19 cellular contexts compared by ENCODE assay signal in genomic region chr7:116197355-116197754, GRCh38.
"Had no signal": no experiment of that assay in that cellular context is flagged by ENCODE, and none has a peak within 500 bp of the region (broad histone marks: within the 10 kb centered on the region; RNA-seq: fewer than 3 reads in every experiment).

No MANE protein-coding gene starts in this region.

- H3K36me3 ChIP-seq: breast epithelium, right atrium auricular region, tibial nerve, vagina had no signal

- H3K4me3 Mint-ChIP-seq: activated naive CD8-positive, alpha-beta T cell treated with anti-CD3 and anti-CD28 coated beads for 36 hours; memory B cell; natural killer cell; stimulated activated naive B cell treated with anti-CD40 and anti-IgM and Interleukin-4, amounts not matched to agents 10 μg/mL and 1 μg/mL and 100 μg/mL, for 72 hours had no signal

- H3K36me3 Mint-ChIP-seq: activated naive CD8-positive, alpha-beta T cell treated with anti-CD3 and anti-CD28 coated beads for 36 hours; memory B cell; natural killer cell; stimulated activated naive B cell treated with anti-CD40 and anti-IgM and Interleukin-4, amounts not matched to agents 10 μg/mL and 1 μg/mL and 100 μg/mL, for 72 hours had no signal

- H3K4me3 ChIP-seq: breast epithelium, right atrium auricular region, tibial nerve, vagina had no signal

- DNase-seq: activated CD4-positive, alpha-beta T cell treated with anti-CD3 and anti-CD28 coated beads, Interleukin-2, amount 50 U/mL, for 1 hour; activated CD8-positive, alpha-beta memory T cell treated with anti-CD3 and anti-CD28 coated beads for 24 hours; activated naive CD8-positive, alpha-beta T cell treated with anti-CD3 and anti-CD28 coated beads for 36 hours; anterior cingulate cortex; dermis blood vessel endothelial cell; kidney glomerular epithelial cell; left ventricle myocardium superior; natural killer cell; stimulated activated CD4-positive, alpha-beta T cell treated with anti-CD3 and anti-CD28 coated beads, Interleukin-15, amount 100 ng/mL, for 24 hours; stimulated activated CD4-positive, alpha-beta T cell treated with anti-CD3 and anti-CD28 coated beads, Interleukin-4, amount 100 ng/mL, for 1 hour; stimulated activated naive B cell treated with anti-CD40 and anti-IgM and Interleukin-4, amounts not matched to agents 10 μg/mL and 1 μg/mL and 100 μg/mL, for 72 hours had no signal

- H3K27ac Mint-ChIP-seq: activated naive CD8-positive, alpha-beta T cell treated with anti-CD3 and anti-CD28 coated beads for 36 hours; memory B cell; natural killer cell; progenitor cell of endocrine pancreas; stimulated activated naive B cell treated with anti-CD40 and anti-IgM and Interleukin-4, amounts not matched to agents 10 μg/mL and 1 μg/mL and 100 μg/mL, for 72 hours had no signal

- H3K27me3 Mint-ChIP-seq: activated naive CD8-positive, alpha-beta T cell treated with anti-CD3 and anti-CD28 coated beads for 36 hours; memory B cell; stimulated activated naive B cell treated with anti-CD40 and anti-IgM and Interleukin-4, amounts not matched to agents 10 μg/mL and 1 μg/mL and 100 μg/mL, for 72 hours had no signal

- H3K4me1 ChIP-seq: breast epithelium, right atrium auricular region, tibial nerve, vagina had no signal

- H3K9me3 ChIP-seq: breast epithelium, right atrium auricular region, tibial nerve, vagina had no signal

- H3K9me3 Mint-ChIP-seq: memory B cell; natural killer cell; stimulated activated naive B cell treated with anti-CD40 and anti-IgM and Interleukin-4, amounts not matched to agents 10 μg/mL and 1 μg/mL and 100 μg/mL, for 72 hours had no signal

- H3K27me3 ChIP-seq: breast epithelium, right atrium auricular region, tibial nerve, vagina had no signal

- H3K27ac ChIP-seq: breast epithelium, epithelial cell of prostate, right atrium auricular region, tibial nerve, vagina had no signal

- H3K4me1 Mint-ChIP-seq: activated naive CD8-positive, alpha-beta T cell treated with anti-CD3 and anti-CD28 coated beads for 36 hours; memory B cell; natural killer cell; stimulated activated naive B cell treated with anti-CD40 and anti-IgM and Interleukin-4, amounts not matched to agents 10 μg/mL and 1 μg/mL and 100 μg/mL, for 72 hours had no signal

- ATAC-seq: activated CD4-positive, CD25-positive, alpha-beta regulatory T cell treated with anti-CD3 and anti-CD28 coated beads, Interleukin-2, amount 50 U/mL, for 24 hours; left ventricle myocardium superior; natural killer cell; stimulated activated naive B cell treated with anti-CD40 and anti-IgM and Interleukin-4, amounts not matched to agents 10 μg/mL and 1 μg/mL and 100 μg/mL, for 72 hours had no signal
